In genomic region chr4:151029537-151029936, GRCh38 we compare ENCODE assay signal across 21 cellular contexts. TPM values are rescaled to one million over a fixed set of nuclear protein-coding genes. Genes with fewer than 3 reads are reported as not detected.
DNase-seq lines count a peak whose midpoint lies in the region; ATAC-seq lines count a peak whose summit lies in the region.
"Had no signal": no experiment of that assay in that cellular context is flagged by ENCODE, and none has a peak within 500 bp of the region (broad histone marks: within the 10 kb centered on the region; RNA-seq: fewer than 3 reads in every experiment).

No MANE protein-coding gene starts in this region.

- no peak for ATAC-seq in activated CD8-positive, alpha-beta memory T cell treated with anti-CD3 and anti-CD28 coated beads, Interleukin-2, amount 10 ng/mL, durations not matched to agents 7 days and 5 days
- no peak for ATAC-seq in activated naive CD8-positive, alpha-beta T cell treated with anti-CD3 and anti-CD28 coated beads, Interleukin-2, amount 50 U/mL, for 24 hours
- ATAC-seq in stimulated activated effector memory CD8-positive, alpha-beta T cell treated with anti-CD3 and anti-CD28 coated beads, Interleukin-12 subunit alpha, Interleukin-12 subunit beta, amount 100 ng/mL, for 72 hours, result peak; percentile 71
- ATAC-seq in stimulated activated naive B cell treated with anti-CD40 and anti-IgM and Interleukin-4, amounts not matched to agents 10 μg/mL and 1 μg/mL and 100 μg/mL, for 72 hours (replicated peaks), result no peak
- no peak for ATAC-seq in HG03354 (IDR thresholded peaks at IDR 0.05; ENCODE audit: poor library complexity, severe bottlenecking, unreplicated experiment)
- ATAC-seq: gastroesophageal sphincter; naive thymus-derived CD4-positive, alpha-beta T cell; right lobe of liver had no signal

- CTCF ChIA-PET in activated CD8-positive, alpha-beta memory T cell treated with anti-CD3 and anti-CD28 coated beads, Interleukin-2, amount 10 ng/mL, durations not matched to agents 7 days and 5 days (lab: Charles Lee), result interaction anchor here (0.9 to 1.5 kb wide), 2 partner anchors 11 to 13 kb away, joined by 3 to 4 read pairs; no protein-coding TSS in a partner anchor

- H3K27ac Mint-ChIP-seq in activated CD8-positive, alpha-beta memory T cell treated with anti-CD3 and anti-CD28 coated beads, Interleukin-2, amount 10 ng/mL, durations not matched to agents 7 days and 5 days, result peak overlapping the region; percentile 13
- peak overlapping the region; percentile 90 for H3K27ac Mint-ChIP-seq in activated naive CD8-positive, alpha-beta T cell treated with anti-CD3 and anti-CD28 coated beads, Interleukin-2, amount 50 U/mL, for 24 hours
- H3K27ac Mint-ChIP-seq in stimulated activated effector memory CD8-positive, alpha-beta T cell treated with anti-CD3 and anti-CD28 coated beads, Interleukin-12 subunit alpha, Interleukin-12 subunit beta, amount 100 ng/mL, for 72 hours, result peak overlapping the region; percentile 89
- no peak overlapping the region for H3K27ac Mint-ChIP-seq in stimulated activated naive B cell treated with anti-CD40 and anti-IgM and Interleukin-4, amounts not matched to agents 10 μg/mL and 1 μg/mL and 100 μg/mL, for 72 hours

- H3K36me3 Mint-ChIP-seq in activated CD8-positive, alpha-beta memory T cell treated with anti-CD3 and anti-CD28 coated beads, Interleukin-2, amount 10 ng/mL, durations not matched to agents 7 days and 5 days, result no peaks in the 10 kb centered on the region
- H3K36me3 Mint-ChIP-seq in activated naive CD8-positive, alpha-beta T cell treated with anti-CD3 and anti-CD28 coated beads, Interleukin-2, amount 50 U/mL, for 24 hours (ENCODE audit: low read depth), result peaks cover 2% of the 10 kb centered on the region
- peaks cover 16% of the 10 kb centered on the region for H3K36me3 Mint-ChIP-seq in stimulated activated effector memory CD8-positive, alpha-beta T cell treated with anti-CD3 and anti-CD28 coated beads, Interleukin-12 subunit alpha, Interleukin-12 subunit beta, amount 100 ng/mL, for 72 hours
- H3K36me3 Mint-ChIP-seq in stimulated activated naive B cell treated with anti-CD40 and anti-IgM and Interleukin-4, amounts not matched to agents 10 μg/mL and 1 μg/mL and 100 μg/mL, for 72 hours, result no peaks in the 10 kb centered on the region
- H3K36me3 Mint-ChIP-seq: CD14-positive monocyte; naive thymus-derived CD4-positive, alpha-beta T cell had no signal

- H3K9me3 Mint-ChIP-seq in activated CD8-positive, alpha-beta memory T cell treated with anti-CD3 and anti-CD28 coated beads, Interleukin-2, amount 10 ng/mL, durations not matched to agents 7 days and 5 days (ENCODE audit: low read depth), result no peaks in the 10 kb centered on the region
- H3K9me3 Mint-ChIP-seq in activated naive CD8-positive, alpha-beta T cell treated with anti-CD3 and anti-CD28 coated beads, Interleukin-2, amount 50 U/mL, for 24 hours, result no peaks in the 10 kb centered on the region
- no peaks in the 10 kb centered on the region for H3K9me3 Mint-ChIP-seq in stimulated activated effector memory CD8-positive, alpha-beta T cell treated with anti-CD3 and anti-CD28 coated beads, Interleukin-12 subunit alpha, Interleukin-12 subunit beta, amount 100 ng/mL, for 72 hours
- no peaks in the 10 kb centered on the region for H3K9me3 Mint-ChIP-seq in stimulated activated naive B cell treated with anti-CD40 and anti-IgM and Interleukin-4, amounts not matched to agents 10 μg/mL and 1 μg/mL and 100 μg/mL, for 72 hours
- H3K9me3 Mint-ChIP-seq: naive thymus-derived CD4-positive, alpha-beta T cell had no signal

- peak; percentile 64 for DNase-seq in activated CD8-positive, alpha-beta memory T cell treated with anti-CD3 and anti-CD28 coated beads for 24 hours
- DNase-seq in activated CD8-positive, alpha-beta memory T cell treated with anti-CD3 and anti-CD28 coated beads, Interleukin-2, amount 50 U/mL, for 4 hours, result no peak
- no peak for DNase-seq in activated CD8-positive, alpha-beta memory T cell treated with anti-CD3 and anti-CD28 coated beads, Interleukin-2, amount 10 ng/mL, durations not matched to agents 7 days and 5 days
- DNase-seq in activated naive CD8-positive, alpha-beta T cell treated with anti-CD3 and anti-CD28 coated beads, Interleukin-2, amount 50 U/mL, for 24 hours, result peak; percentile 25
- DNase-seq in stimulated activated effector memory CD8-positive, alpha-beta T cell treated with anti-CD3 and anti-CD28 coated beads, Interleukin-12 subunit alpha, Interleukin-12 subunit beta, amount 100 ng/mL, for 72 hours (ENCODE audit: low spot score in 2 of 2), result peak in 1 of 2 donors; percentile 63
- no peak for DNase-seq in stimulated activated naive B cell treated with anti-CD40 and anti-IgM and Interleukin-4, amounts not matched to agents 10 μg/mL and 1 μg/mL and 100 μg/mL, for 72 hours
- no peak for DNase-seq in amniotic stem cell (lab: John Stamatoyannopoulos, UW)
- DNase-seq: cerebellar nuclear complex, IMR-90, kidney glomerular epithelial cell, mesenchymal stem cell, MG63, NCI-H1436 treated with DMSO at 0.1 percent for 48 hours, NCI-H2171, ovary, right lobe of liver, SHP77 had no signal

- peaks cover 23% of the 10 kb centered on the region for H3K4me1 Mint-ChIP-seq in activated CD8-positive, alpha-beta memory T cell treated with anti-CD3 and anti-CD28 coated beads, Interleukin-2, amount 10 ng/mL, durations not matched to agents 7 days and 5 days
- H3K4me1 Mint-ChIP-seq in activated naive CD8-positive, alpha-beta T cell treated with anti-CD3 and anti-CD28 coated beads, Interleukin-2, amount 50 U/mL, for 24 hours, result peaks cover 37% of the 10 kb centered on the region
- H3K4me1 Mint-ChIP-seq in stimulated activated effector memory CD8-positive, alpha-beta T cell treated with anti-CD3 and anti-CD28 coated beads, Interleukin-12 subunit alpha, Interleukin-12 subunit beta, amount 100 ng/mL, for 72 hours, result peaks cover 25% of the 10 kb centered on the region
- peaks cover 9 to 18% of the 10 kb centered on the region in 2 donors for H3K4me1 Mint-ChIP-seq in stimulated activated naive B cell treated with anti-CD40 and anti-IgM and Interleukin-4, amounts not matched to agents 10 μg/mL and 1 μg/mL and 100 μg/mL, for 72 hours

- H3K4me3 Mint-ChIP-seq in activated CD8-positive, alpha-beta memory T cell treated with anti-CD3 and anti-CD28 coated beads, Interleukin-2, amount 10 ng/mL, durations not matched to agents 7 days and 5 days, result no peak overlapping the region
- peak overlapping the region; percentile 35 for H3K4me3 Mint-ChIP-seq in activated naive CD8-positive, alpha-beta T cell treated with anti-CD3 and anti-CD28 coated beads, Interleukin-2, amount 50 U/mL, for 24 hours
- peak overlapping the region; percentile 69 for H3K4me3 Mint-ChIP-seq in stimulated activated effector memory CD8-positive, alpha-beta T cell treated with anti-CD3 and anti-CD28 coated beads, Interleukin-12 subunit alpha, Interleukin-12 subunit beta, amount 100 ng/mL, for 72 hours
- H3K4me3 Mint-ChIP-seq in stimulated activated naive B cell treated with anti-CD40 and anti-IgM and Interleukin-4, amounts not matched to agents 10 μg/mL and 1 μg/mL and 100 μg/mL, for 72 hours, result no peak overlapping the region
- H3K4me3 Mint-ChIP-seq: CD14-positive monocyte had no signal

- no peaks in the 10 kb centered on the region for H3K27me3 Mint-ChIP-seq in activated CD8-positive, alpha-beta memory T cell treated with anti-CD3 and anti-CD28 coated beads, Interleukin-2, amount 10 ng/mL, durations not matched to agents 7 days and 5 days
- peaks cover 3% of the 10 kb centered on the region for H3K27me3 Mint-ChIP-seq in activated naive CD8-positive, alpha-beta T cell treated with anti-CD3 and anti-CD28 coated beads, Interleukin-2, amount 50 U/mL, for 24 hours
- peaks cover 3 to 6% of the 10 kb centered on the region in 2 donors for H3K27me3 Mint-ChIP-seq in stimulated activated naive B cell treated with anti-CD40 and anti-IgM and Interleukin-4, amounts not matched to agents 10 μg/mL and 1 μg/mL and 100 μg/mL, for 72 hours

RNA-seq across cellular contexts. Expression of gene LRBA, which starts 14.5 kb away (rescaled TPM):
- total RNA-seq in activated CD8-positive, alpha-beta memory T cell treated with anti-CD3 and anti-CD28 coated beads, Interleukin-2, amount 10 ng/mL, durations not matched to agents 7 days and 5 days, result 10 to 100 TPM; 59.2 to 60.2 TPM

Comparison
In these comparisons a context has a peak if more than half of its experiments do, and no peak if none do; other contexts are left out.
1. DNase-seq: peak in activated CD8-positive, alpha-beta memory T cell treated with anti-CD3 and anti-CD28 coated beads for 24 hours (single experiment) and activated naive CD8-positive, alpha-beta T cell treated with anti-CD3 and anti-CD28 coated beads, Interleukin-2, amount 50 U/mL, for 24 hours (single experiment); none in activated CD8-positive, alpha-beta memory T cell treated with anti-CD3 and anti-CD28 coated beads, Interleukin-2, amount 50 U/mL, for 4 hours (single experiment), activated CD8-positive, alpha-beta memory T cell treated with anti-CD3 and anti-CD28 coated beads, Interleukin-2, amount 10 ng/mL, durations not matched to agents 7 days and 5 days (single experiment), stimulated activated naive B cell treated with anti-CD40 and anti-IgM and Interleukin-4, amounts not matched to agents 10 μg/mL and 1 μg/mL and 100 μg/mL, for 72 hours (single experiment) and amniotic stem cell (single experiment).
2. H3K4me3 Mint-ChIP-seq: peak in activated naive CD8-positive, alpha-beta T cell treated with anti-CD3 and anti-CD28 coated beads, Interleukin-2, amount 50 U/mL, for 24 hours (single experiment) and stimulated activated effector memory CD8-positive, alpha-beta T cell treated with anti-CD3 and anti-CD28 coated beads, Interleukin-12 subunit alpha, Interleukin-12 subunit beta, amount 100 ng/mL, for 72 hours (single experiment); none in activated CD8-positive, alpha-beta memory T cell treated with anti-CD3 and anti-CD28 coated beads, Interleukin-2, amount 10 ng/mL, durations not matched to agents 7 days and 5 days (single experiment) and stimulated activated naive B cell treated with anti-CD40 and anti-IgM and Interleukin-4, amounts not matched to agents 10 μg/mL and 1 μg/mL and 100 μg/mL, for 72 hours (0 of 2).